Comparison of ENCODE assay signal across 1 cellular context in the genomic region with DNA sequence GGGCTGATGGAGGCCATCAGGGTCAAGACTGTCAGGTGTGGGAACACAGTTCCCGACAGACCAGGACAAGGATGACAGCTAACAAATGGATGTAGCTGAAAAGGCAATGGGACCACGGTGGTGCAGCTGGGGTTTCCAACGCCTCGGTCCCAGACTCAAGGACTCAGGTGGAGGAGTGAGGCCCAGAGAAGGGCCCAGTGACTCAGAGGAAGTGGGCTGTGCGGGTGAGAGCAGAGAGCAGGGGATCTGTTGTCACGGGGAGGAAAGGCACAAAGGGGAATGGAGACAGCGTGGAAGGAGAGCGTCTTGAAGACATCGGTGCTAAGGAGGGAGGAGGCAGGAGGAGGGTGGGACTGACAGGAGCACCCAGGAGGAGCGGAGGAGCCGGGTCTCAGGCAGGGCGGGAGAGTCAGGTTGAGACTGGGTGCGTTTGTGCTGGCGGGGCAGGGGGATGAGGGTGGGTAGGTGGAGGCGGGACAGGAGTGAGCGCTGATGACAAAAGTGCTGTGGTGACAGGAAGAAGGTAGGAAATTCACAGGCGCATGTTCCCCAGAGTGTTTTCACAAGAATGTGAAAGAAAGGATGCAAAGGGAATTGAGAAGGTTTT. TPM values are rescaled to one million over a fixed set of nuclear protein-coding genes. Genes with fewer than 3 reads are reported as not detected.
"Had no signal": no experiment of that assay in that cellular context is flagged by ENCODE, and none has a peak within 500 bp of the region (broad histone marks: within the 10 kb centered on the region; RNA-seq: fewer than 3 reads in every experiment).

No MANE protein-coding gene starts in this region.

RNA-seq across cellular contexts. Expression of gene MEST, which starts 31.7 kb away (rescaled TPM):
- total RNA-seq: SK-MEL-5 had no signal
